ENCODE assay signal across 1 cellular context in the genomic region with DNA sequence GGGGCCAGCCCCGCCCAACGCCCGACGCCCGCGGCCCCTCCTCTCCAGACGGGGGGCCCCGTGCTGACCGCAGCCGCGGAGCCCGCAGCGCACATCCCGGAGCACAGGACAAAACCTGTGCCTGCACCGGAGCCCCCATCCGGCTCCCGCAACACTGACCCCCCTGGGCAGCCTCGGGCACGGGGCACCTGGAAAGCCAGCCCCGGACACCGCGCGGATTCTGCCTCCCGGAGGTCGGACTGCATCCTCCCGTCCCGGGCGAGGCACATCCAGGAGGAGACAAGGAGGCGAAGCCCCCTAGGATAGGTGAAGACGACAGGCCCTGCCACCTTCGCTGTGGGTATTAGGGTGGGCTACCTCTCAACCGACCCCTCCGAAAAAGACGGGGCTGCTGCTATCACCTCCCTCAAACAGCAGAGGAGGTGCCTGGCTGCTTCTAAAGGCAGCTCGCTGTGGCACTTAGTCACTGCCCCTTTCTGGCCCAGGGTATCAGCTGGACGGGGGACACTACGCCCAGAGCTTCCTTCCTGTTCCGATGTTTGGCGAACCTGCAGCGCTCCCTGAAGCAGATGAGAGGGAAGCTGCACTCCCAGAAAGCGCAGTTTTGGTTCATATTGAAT.
TF ChIP-seq lines count a peak whose summit lies in the region.

No MANE protein-coding gene starts in this region.

TF ChIP-seq in K562, 482 proteins besides CTCF, POLR2A, EP300 and RAD21 (continued from another document):
- no peak; the same call in 1 of the 2 replicates for TF ChIP-seq SMAD4 (CRISPR knock-in tag; conservative IDR thresholded peaks at IDR 0.05)
- no peak for TF ChIP-seq SRF (CRISPR knock-in tag; IDR thresholded peaks at IDR 0.05)
- TF ChIP-seq, protein P1, sequence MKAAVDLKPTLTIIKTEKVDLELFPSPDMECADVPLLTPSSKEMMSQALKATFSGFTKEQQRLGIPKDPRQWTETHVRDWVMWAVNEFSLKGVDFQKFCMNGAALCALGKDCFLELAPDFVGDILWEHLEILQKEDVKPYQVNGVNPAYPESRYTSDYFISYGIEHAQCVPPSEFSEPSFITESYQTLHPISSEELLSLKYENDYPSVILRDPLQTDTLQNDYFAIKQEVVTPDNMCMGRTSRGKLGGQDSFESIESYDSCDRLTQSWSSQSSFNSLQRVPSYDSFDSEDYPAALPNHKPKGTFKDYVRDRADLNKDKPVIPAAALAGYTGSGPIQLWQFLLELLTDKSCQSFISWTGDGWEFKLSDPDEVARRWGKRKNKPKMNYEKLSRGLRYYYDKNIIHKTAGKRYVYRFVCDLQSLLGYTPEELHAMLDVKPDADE (conservative IDR thresholded peaks at IDR 0.05; ENCODE audit: control insufficient read depth, low read depth, low read length), result 0 out of 2 replicates have a peak, but pooled peaks have one; percentile 18
- no peak for TF ChIP-seq ZNF3 (CRISPR knock-in tag; IDR thresholded peaks at IDR 0.05)
- TF ChIP-seq PHF8 (IDR thresholded peaks at IDR 0.05; ENCODE audit: borderline replicate concordance, low read length), result no peak
- TF ChIP-seq PRMT5 (CRISPR knock-in tag; IDR thresholded peaks at IDR 0.05), result no peak
- TF ChIP-seq, protein P2, sequence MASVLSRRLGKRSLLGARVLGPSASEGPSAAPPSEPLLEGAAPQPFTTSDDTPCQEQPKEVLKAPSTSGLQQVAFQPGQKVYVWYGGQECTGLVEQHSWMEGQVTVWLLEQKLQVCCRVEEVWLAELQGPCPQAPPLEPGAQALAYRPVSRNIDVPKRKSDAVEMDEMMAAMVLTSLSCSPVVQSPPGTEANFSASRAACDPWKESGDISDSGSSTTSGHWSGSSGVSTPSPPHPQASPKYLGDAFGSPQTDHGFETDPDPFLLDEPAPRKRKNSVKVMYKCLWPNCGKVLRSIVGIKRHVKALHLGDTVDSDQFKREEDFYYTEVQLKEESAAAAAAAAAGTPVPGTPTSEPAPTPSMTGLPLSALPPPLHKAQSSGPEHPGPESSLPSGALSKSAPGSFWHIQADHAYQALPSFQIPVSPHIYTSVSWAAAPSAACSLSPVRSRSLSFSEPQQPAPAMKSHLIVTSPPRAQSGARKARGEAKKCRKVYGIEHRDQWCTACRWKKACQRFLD (CRISPR knock-in tag; IDR thresholded peaks at IDR 0.05), result no peak
- TF ChIP-seq, protein P3, sequence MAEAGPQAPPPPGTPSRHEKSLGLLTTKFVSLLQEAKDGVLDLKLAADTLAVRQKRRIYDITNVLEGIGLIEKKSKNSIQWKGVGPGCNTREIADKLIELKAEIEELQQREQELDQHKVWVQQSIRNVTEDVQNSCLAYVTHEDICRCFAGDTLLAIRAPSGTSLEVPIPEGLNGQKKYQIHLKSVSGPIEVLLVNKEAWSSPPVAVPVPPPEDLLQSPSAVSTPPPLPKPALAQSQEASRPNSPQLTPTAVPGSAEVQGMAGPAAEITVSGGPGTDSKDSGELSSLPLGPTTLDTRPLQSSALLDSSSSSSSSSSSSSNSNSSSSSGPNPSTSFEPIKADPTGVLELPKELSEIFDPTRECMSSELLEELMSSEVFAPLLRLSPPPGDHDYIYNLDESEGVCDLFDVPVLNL (CRISPR knock-in tag; IDR thresholded peaks at IDR 0.05; ENCODE audit: low read depth), result no peak
- no peak for TF ChIP-seq RCOR1 (IDR thresholded peaks at IDR 0.05; ENCODE audit: borderline replicate concordance in 1 of 2, low read depth in 2 of 2, low read length in 2 of 2)
- TF ChIP-seq, protein P4, sequence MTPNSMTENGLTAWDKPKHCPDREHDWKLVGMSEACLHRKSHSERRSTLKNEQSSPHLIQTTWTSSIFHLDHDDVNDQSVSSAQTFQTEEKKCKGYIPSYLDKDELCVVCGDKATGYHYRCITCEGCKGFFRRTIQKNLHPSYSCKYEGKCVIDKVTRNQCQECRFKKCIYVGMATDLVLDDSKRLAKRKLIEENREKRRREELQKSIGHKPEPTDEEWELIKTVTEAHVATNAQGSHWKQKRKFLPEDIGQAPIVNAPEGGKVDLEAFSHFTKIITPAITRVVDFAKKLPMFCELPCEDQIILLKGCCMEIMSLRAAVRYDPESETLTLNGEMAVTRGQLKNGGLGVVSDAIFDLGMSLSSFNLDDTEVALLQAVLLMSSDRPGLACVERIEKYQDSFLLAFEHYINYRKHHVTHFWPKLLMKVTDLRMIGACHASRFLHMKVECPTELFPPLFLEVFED (CRISPR knock-in tag; conservative IDR thresholded peaks at IDR 0.05), result no peak
- TF ChIP-seq RBM15 (IDR thresholded peaks at IDR 0.05; ENCODE audit: insufficient read depth, low read length), result no peak
- TF ChIP-seq, protein P5, sequence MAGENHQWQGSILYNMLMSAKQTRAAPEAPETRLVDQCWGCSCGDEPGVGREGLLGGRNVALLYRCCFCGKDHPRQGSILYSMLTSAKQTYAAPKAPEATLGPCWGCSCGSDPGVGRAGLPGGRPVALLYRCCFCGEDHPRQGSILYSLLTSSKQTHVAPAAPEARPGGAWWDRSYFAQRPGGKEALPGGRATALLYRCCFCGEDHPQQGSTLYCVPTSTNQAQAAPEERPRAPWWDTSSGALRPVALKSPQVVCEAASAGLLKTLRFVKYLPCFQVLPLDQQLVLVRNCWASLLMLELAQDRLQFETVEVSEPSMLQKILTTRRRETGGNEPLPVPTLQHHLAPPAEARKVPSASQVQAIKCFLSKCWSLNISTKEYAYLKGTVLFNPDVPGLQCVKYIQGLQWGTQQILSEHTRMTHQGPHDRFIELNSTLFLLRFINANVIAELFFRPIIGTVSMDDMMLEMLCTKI (IDR thresholded peaks at IDR 0.05; ENCODE audit: partially characterized antibody), result no peak
- TF ChIP-seq SMARCC2 (IDR thresholded peaks at IDR 0.05; ENCODE audit: low read depth), result no peak
- TF ChIP-seq TAF7 (tag; IDR thresholded peaks at IDR 0.05), result no peak
- TF ChIP-seq, protein P6, sequence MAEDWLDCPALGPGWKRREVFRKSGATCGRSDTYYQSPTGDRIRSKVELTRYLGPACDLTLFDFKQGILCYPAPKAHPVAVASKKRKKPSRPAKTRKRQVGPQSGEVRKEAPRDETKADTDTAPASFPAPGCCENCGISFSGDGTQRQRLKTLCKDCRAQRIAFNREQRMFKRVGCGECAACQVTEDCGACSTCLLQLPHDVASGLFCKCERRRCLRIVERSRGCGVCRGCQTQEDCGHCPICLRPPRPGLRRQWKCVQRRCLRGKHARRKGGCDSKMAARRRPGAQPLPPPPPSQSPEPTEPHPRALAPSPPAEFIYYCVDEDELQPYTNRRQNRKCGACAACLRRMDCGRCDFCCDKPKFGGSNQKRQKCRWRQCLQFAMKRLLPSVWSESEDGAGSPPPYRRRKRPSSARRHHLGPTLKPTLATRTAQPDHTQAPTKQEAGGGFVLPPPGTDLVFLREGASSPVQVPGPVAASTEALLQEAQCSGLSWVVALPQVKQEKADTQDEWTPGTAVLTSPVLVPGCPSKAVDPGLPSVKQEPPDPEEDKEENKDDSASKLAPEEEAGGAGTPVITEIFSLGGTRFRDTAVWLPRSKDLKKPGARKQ (CRISPR knock-in tag; IDR thresholded peaks at IDR 0.05), result 0 out of 2 replicates have a peak, but pooled peaks have one; percentile 16
- no peak for TF ChIP-seq SMAD2 (IDR thresholded peaks at IDR 0.05; ENCODE audit: low read depth, low read length)
- TF ChIP-seq, protein P7, sequence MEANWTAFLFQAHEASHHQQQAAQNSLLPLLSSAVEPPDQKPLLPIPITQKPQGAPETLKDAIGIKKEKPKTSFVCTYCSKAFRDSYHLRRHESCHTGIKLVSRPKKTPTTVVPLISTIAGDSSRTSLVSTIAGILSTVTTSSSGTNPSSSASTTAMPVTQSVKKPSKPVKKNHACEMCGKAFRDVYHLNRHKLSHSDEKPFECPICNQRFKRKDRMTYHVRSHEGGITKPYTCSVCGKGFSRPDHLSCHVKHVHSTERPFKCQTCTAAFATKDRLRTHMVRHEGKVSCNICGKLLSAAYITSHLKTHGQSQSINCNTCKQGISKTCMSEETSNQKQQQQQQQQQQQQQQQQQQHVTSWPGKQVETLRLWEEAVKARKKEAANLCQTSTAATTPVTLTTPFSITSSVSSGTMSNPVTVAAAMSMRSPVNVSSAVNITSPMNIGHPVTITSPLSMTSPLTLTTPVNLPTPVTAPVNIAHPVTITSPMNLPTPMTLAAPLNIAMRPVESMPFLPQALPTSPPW (CRISPR knock-in tag; IDR thresholded peaks at IDR 0.05), result peak; percentile 83
- peak; percentile 2; the same call in 1 of the 2 replicates for TF ChIP-seq GATAD2B (IDR thresholded peaks at IDR 0.05; ENCODE audit: borderline replicate concordance)
- no peak for TF ChIP-seq EGR1 (conservative IDR thresholded peaks at IDR 0.05)
